In the genomic region with DNA sequence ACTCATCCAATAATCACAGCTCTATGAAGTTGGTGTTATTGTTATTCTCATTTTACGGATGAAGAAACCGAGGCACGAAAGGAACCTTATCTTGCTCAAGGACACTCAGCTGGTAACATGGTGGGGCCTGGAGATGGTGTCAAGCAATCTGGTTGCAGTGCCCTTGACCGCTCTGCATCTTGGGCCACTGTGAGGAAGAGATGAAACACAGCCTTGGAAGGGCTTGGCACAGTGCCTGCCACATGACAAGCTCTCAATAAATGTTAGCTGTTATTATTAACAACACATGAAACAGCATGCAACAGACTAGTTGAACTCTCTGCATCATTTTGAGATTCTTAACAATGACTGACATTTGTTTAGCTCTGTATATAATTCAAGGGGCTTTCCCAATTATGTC, we compare ENCODE assay signal across 24 cellular contexts. TPM values are rescaled to one million over a fixed set of nuclear protein-coding genes. Genes with fewer than 3 reads are reported as not detected.
DNase-seq lines count a peak whose midpoint lies in the region; ATAC-seq and TF ChIP-seq lines count a peak whose summit lies in the region.
"Had no signal": no experiment of that assay in that cellular context is flagged by ENCODE, and none has a peak within 500 bp of the region (broad histone marks: within the 10 kb centered on the region; RNA-seq: fewer than 3 reads in every experiment).

No MANE protein-coding gene starts in this region.

- H3K9me3 ChIP-seq in adrenal gland (replicated peaks in 1 of 3), result no peaks in the 10 kb centered on the region
- H3K9me3 ChIP-seq: A549, BLaER1, gastrocnemius medialis, neutrophil, spleen, transverse colon had no signal

- intact Hi-C loops in adrenal gland (cut with DNase I), result no loop called here

- H3K36me3 ChIP-seq in adrenal gland (replicated peaks in 1 of 2), result no peaks in the 10 kb centered on the region
- H3K36me3 ChIP-seq: BLaER1, gastrocnemius medialis, neutrophil, spleen, transverse colon had no signal

- no peak for TF ChIP-seq CTCF in adrenal gland (IDR thresholded peaks at IDR 0.05)

- DNase-seq in activated CD8-positive, alpha-beta memory T cell treated with anti-CD3 and anti-CD28 coated beads for 24 hours, result peak; percentile 11
- DNase-seq in activated CD8-positive, alpha-beta memory T cell treated with anti-CD3 and anti-CD28 coated beads, Interleukin-2, amount 50 U/mL, for 4 hours, result no peak
- DNase-seq in adrenal gland (peak in 5 of 7 donors; percentile 45 to 67 (median 61)), left lobe of liver (ENCODE audit: low spot score) (peak; percentile 41), ureter (ENCODE audit: low spot score) (peak; percentile 33), NCI-H2227 treated with DMSO at 0.1 percent for 48 hours (lab: John Stamatoyannopoulos, UW) (no peak), NK-92 (lab: John Stamatoyannopoulos, UW; ENCODE audit: unreplicated experiment) (no peak)
- DNase-seq in stimulated activated CD4-positive, alpha-beta T cell treated with anti-CD3 and anti-CD28 coated beads, Interleukin-2, amount 100 ng/mL, for 48 hours, result no peak
- DNase-seq: activated CD4-positive, alpha-beta T cell treated with anti-CD3 and anti-CD28 coated beads for 36 hours; Calu3; gastrocnemius medialis; hippocampal formation; NCI-H1436 treated with DMSO at 0.1 percent for 48 hours; NCI-H526 treated with DMSO at 0.1 percent for 48 hours; spleen; stimulated activated CD4-positive, alpha-beta T cell treated with anti-CD3 and anti-CD28 coated beads, Interleukin-4, amount 100 ng/mL, for 24 hours; stimulated activated naive CD8-positive, alpha-beta T cell treated with anti-CD3 and anti-CD28 coated beads, Interleukin-15, amount 100 ng/mL, for 72 hours; T-cell; transverse colon had no signal

- H3K4me3 ChIP-seq in adrenal gland, result no peak overlapping the region
- H3K4me3 ChIP-seq: A549, BLaER1, gastrocnemius medialis, spleen, transverse colon had no signal

- H3K4me1 ChIP-seq in adrenal gland (replicated peaks in 1 of 2), result peaks cover 0 to 10% of the 10 kb centered on the region in 2 donors
- H3K4me1 ChIP-seq: A549, gastrocnemius medialis, transverse colon had no signal

- H3K27ac ChIP-seq in adrenal gland, result no peak overlapping the region
- H3K27ac ChIP-seq: A549, BLaER1, epithelial cell of prostate, gastrocnemius medialis, neutrophil, spleen had no signal

- H3K27me3 ChIP-seq in adrenal gland, result no peaks in the 10 kb centered on the region
- H3K27me3 ChIP-seq: BLaER1 had no signal

- 38 to 63% (median 53%) methylated on average over 4 of the region's 4 CpGs for WGBS in adrenal gland, 4 donors

- no peak for ATAC-seq in left lobe of liver
- ATAC-seq: A549; activated CD4-positive, alpha-beta T cell treated with anti-CD3 and anti-CD28 coated beads for 36 hours; gastrocnemius medialis; stimulated activated naive CD8-positive, alpha-beta T cell treated with anti-CD3 and anti-CD28 coated beads, Interleukin-15, amount 100 ng/mL, for 72 hours; T-cell had no signal

- TF ChIP-seq POLR2A in adrenal gland (IDR thresholded peaks at IDR 0.05), result no peak

RNA-seq across cellular contexts. Expression of a gene that starts 10.1 kb away (rescaled TPM):
- total RNA-seq in adrenal gland (10 to 100 TPM in 4 of 8 donors, 1 to 10 TPM in 4; 4.4 to 52.5 (median 11.0) TPM), left lobe of liver (0.88 TPM), ureter (22.8 TPM)
- 1 to 10 TPM; 1.4 to 6.5 (median 3.8) TPM for polyA plus RNA-seq in adrenal gland
- total RNA-seq: Calu3 had no signal
- polyA plus RNA-seq: IgD-negative memory B cell had no signal

Comparison
In these comparisons a context has a peak if more than half of its experiments do, and no peak if none do; other contexts are left out.
1. DNase-seq: peak in activated CD8-positive, alpha-beta memory T cell treated with anti-CD3 and anti-CD28 coated beads for 24 hours (single experiment), adrenal gland (5 of 7), left lobe of liver (single experiment) and ureter (single experiment); none in activated CD8-positive, alpha-beta memory T cell treated with anti-CD3 and anti-CD28 coated beads, Interleukin-2, amount 50 U/mL, for 4 hours (single experiment), stimulated activated CD4-positive, alpha-beta T cell treated with anti-CD3 and anti-CD28 coated beads, Interleukin-2, amount 100 ng/mL, for 48 hours (0 of 2), NCI-H2227 treated with DMSO at 0.1 percent for 48 hours (single experiment) and NK-92 (single experiment).